In the genomic region with DNA sequence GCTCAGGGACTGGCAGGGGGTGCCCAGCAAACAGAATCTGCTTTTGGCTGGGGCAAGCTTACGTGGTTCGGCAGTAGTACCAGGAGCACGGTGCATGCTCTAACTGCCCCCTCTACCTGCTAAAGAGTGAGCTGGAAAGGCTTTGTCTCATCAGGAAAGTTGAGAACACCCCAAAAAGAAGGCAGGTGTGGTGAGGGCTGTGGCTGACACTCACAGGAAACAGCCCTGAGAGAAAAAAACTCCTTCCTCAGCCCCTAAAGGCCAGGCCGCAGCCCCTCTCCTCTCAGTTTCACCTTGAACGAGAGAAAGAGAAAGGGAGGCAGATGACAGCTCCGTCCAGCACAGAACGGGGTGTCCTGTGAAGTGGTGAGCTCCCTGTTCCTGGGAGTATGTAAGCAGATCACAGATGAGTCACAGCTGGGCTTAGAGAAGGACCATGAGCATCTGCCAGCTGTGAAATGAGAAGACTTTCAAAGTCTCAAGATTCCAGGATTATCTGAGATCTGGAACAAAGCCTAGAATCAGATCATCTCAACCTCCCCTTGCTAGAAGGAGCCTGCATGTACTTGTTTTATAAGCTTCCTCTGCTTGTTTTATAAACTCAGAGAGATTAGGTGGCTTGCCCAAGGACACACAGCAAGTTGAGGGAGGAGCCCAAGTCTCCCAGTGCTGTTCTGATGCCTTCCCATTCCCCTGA, we compare ENCODE assay signal across 8 cellular contexts. TPM values are rescaled to one million over a fixed set of nuclear protein-coding genes. Genes with fewer than 3 reads are reported as not detected.
DNase-seq lines count a peak whose midpoint lies in the region; ATAC-seq and FAIRE-seq lines count a peak whose summit lies in the region.

No MANE protein-coding gene starts in this region.

- H3K36me3 Mint-ChIP-seq in activated CD8-positive, alpha-beta T cell treated with anti-CD3 and anti-CD28 coated beads, Interleukin-2, amount 10 ng/mL, durations not matched to agents 7 days and 5 days (ENCODE audit: low read depth), result peaks cover 78% of the 10 kb centered on the region

- FAIRE-seq in GM18507 (lab: Jason Lieb, UNC), result peak; percentile 98

- CTCF ChIA-PET in activated CD8-positive, alpha-beta T cell treated with anti-CD3 and anti-CD28 coated beads, Interleukin-2, amount 10 ng/mL, durations not matched to agents 7 days and 5 days (lab: Charles Lee), result interaction anchor here (0.8 to 5.4 kb wide), 13 partner anchors 9 to 184 kb away, joined by 3 to 103 read pairs (median 14); a partner anchor contains a TSS

- peak overlapping the region; percentile 65 for H3K4me3 Mint-ChIP-seq in activated CD8-positive, alpha-beta T cell treated with anti-CD3 and anti-CD28 coated beads, Interleukin-2, amount 10 ng/mL, durations not matched to agents 7 days and 5 days

- H3K27ac Mint-ChIP-seq in activated CD8-positive, alpha-beta T cell treated with anti-CD3 and anti-CD28 coated beads, Interleukin-2, amount 10 ng/mL, durations not matched to agents 7 days and 5 days, result peak overlapping the region; percentile 89

- no peak overlapping the region for H3K4me3 ChIP-seq in muscle layer of duodenum (ENCODE audit: low read depth in 1 of 2, low read length in 2 of 2)

- ATAC-seq in HG02610 (IDR thresholded peaks at IDR 0.05; ENCODE audit: unreplicated experiment), result peak; percentile 27
- ATAC-seq in activated CD8-positive, alpha-beta T cell treated with anti-CD3 and anti-CD28 coated beads, Interleukin-2, amount 10 ng/mL, durations not matched to agents 7 days and 5 days, result peak; percentile 49

- H3K9me3 ChIP-seq in muscle layer of duodenum (ENCODE audit: control insufficient read depth in 1 of 2, low read length in 2 of 2), result no peaks in the 10 kb centered on the region

- H3K27ac ChIP-seq in muscle layer of duodenum (ENCODE audit: low read length), result peak overlapping the region; percentile 19

- H3K9me3 Mint-ChIP-seq in activated CD8-positive, alpha-beta T cell treated with anti-CD3 and anti-CD28 coated beads, Interleukin-2, amount 10 ng/mL, durations not matched to agents 7 days and 5 days (ENCODE audit: insufficient read depth), result no peaks in the 10 kb centered on the region

- DNase-seq in GM18507 (ENCODE audit: extremely low spot score, insufficient read length, low read depth) (no peak), DMS53 (lab: John Stamatoyannopoulos, UW) (no peak), cortex of kidney (lab: John Stamatoyannopoulos, UW) (no peak), NCI-H2227 (lab: John Stamatoyannopoulos, UW; ENCODE audit: unreplicated experiment) (no peak), NCI-H1436 treated with DMSO at 0.1 percent for 48 hours (lab: John Stamatoyannopoulos, UW) (no peak)
- DNase-seq in activated CD8-positive, alpha-beta T cell treated with anti-CD3 and anti-CD28 coated beads, Interleukin-2, amount 10 ng/mL, durations not matched to agents 7 days and 5 days, result peak; percentile 79

- peaks cover 98% of the 10 kb centered on the region for H3K4me1 Mint-ChIP-seq in activated CD8-positive, alpha-beta T cell treated with anti-CD3 and anti-CD28 coated beads, Interleukin-2, amount 10 ng/mL, durations not matched to agents 7 days and 5 days (ENCODE audit: low read depth)

- POLR2A ChIA-PET in activated CD8-positive, alpha-beta T cell treated with anti-CD3 and anti-CD28 coated beads, Interleukin-2, amount 10 ng/mL, durations not matched to agents 7 days and 5 days (lab: Charles Lee), result interaction anchor here (0.6 to 16.2 kb wide), 9 partner anchors 8 to 40 kb away, joined by 3 to 290 read pairs (median 4); a partner anchor contains a TSS

- H3K27me3 Mint-ChIP-seq in activated CD8-positive, alpha-beta T cell treated with anti-CD3 and anti-CD28 coated beads, Interleukin-2, amount 10 ng/mL, durations not matched to agents 7 days and 5 days (ENCODE audit: low read depth), result no peaks in the 10 kb centered on the region

- H3K36me3 ChIP-seq in muscle layer of duodenum (ENCODE audit: control insufficient read depth in 1 of 2, insufficient read depth in 2 of 2, low read length in 2 of 2), result no peaks in the 10 kb centered on the region

- H3K27me3 ChIP-seq in muscle layer of duodenum (ENCODE audit: low read depth, low read length), result no peaks in the 10 kb centered on the region

- peaks cover 5 to 11% of the 10 kb centered on the region in 2 donors for H3K4me1 ChIP-seq in muscle layer of duodenum (ENCODE audit: control insufficient read depth in 1 of 2, insufficient read depth in 2 of 2, low read length in 2 of 2)

RNA-seq across cellular contexts. Expression of a gene that starts 13.4 kb away (rescaled TPM):
- 100 to 1,000 TPM; 407 to 413 TPM for total RNA-seq in activated CD8-positive, alpha-beta T cell treated with anti-CD3 and anti-CD28 coated beads, Interleukin-2, amount 10 ng/mL, durations not matched to agents 7 days and 5 days

RNA-seq across cellular contexts. Expression of a gene that starts 20.8 kb away (rescaled TPM):
- not detected for total RNA-seq in activated CD8-positive, alpha-beta T cell treated with anti-CD3 and anti-CD28 coated beads, Interleukin-2, amount 10 ng/mL, durations not matched to agents 7 days and 5 days
